11 cellular contexts compared by ENCODE assay signal in genomic region chr9:90802534-90802933, GRCh38. TPM values are rescaled to one million over a fixed set of nuclear protein-coding genes. Genes with fewer than 3 reads are reported as not detected.
DNase-seq lines count a peak whose midpoint lies in the region; ATAC-seq, FAIRE-seq and TF ChIP-seq lines count a peak whose summit lies in the region.
"Had no signal": no experiment of that assay in that cellular context is flagged by ENCODE, and none has a peak within 500 bp of the region (broad histone marks: within the 10 kb centered on the region; RNA-seq: fewer than 3 reads in every experiment).

No MANE protein-coding gene starts in this region.

- H3K4me2 ChIP-seq in MM.1S (ENCODE audit: low read depth, low read length), result peak overlapping the region; percentile 89

- intact Hi-C loops in Caco-2 (cut with micrococcal nuclease; ENCODE audit: unreplicated experiment), result no loop called here

- H3K36me3 Mint-ChIP-seq in Caco-2 (ENCODE audit: insufficient read depth, unreplicated experiment), result no peaks in the 10 kb centered on the region
- H3K36me3 Mint-ChIP-seq in natural killer cell treated with Interleukin-12 subunit alpha and Interleukin-12 subunit beta and Interleukin-15 and Interleukin-18, amount 100 ng/mL, for 72 hours, result no peaks in the 10 kb centered on the region

- H3K9ac ChIP-seq in MM.1S (ENCODE audit: low read length), result peak overlapping the region; percentile 81

- H3F3A ChIP-seq in MM.1S (ENCODE audit: insufficient read depth, low read length), result peaks cover 24% of the 10 kb centered on the region

- peaks cover 4% of the 10 kb centered on the region for H3K27me3 Mint-ChIP-seq in Caco-2 (ENCODE audit: insufficient read depth, unreplicated experiment)
- peaks cover 4 to 7% of the 10 kb centered on the region in 2 donors for H3K27me3 Mint-ChIP-seq in natural killer cell treated with Interleukin-12 subunit alpha and Interleukin-12 subunit beta and Interleukin-15 and Interleukin-18, amount 100 ng/mL, for 72 hours

- H3K4me3 Mint-ChIP-seq in Caco-2 (ENCODE audit: unreplicated experiment), result peak overlapping the region; percentile 88
- H3K4me3 Mint-ChIP-seq in natural killer cell treated with Interleukin-12 subunit alpha and Interleukin-12 subunit beta and Interleukin-15 and Interleukin-18, amount 100 ng/mL, for 72 hours, result peak overlapping the region; percentile 87

- H3K36me3 ChIP-seq in Caco-2 (ENCODE audit: control insufficient read depth, insufficient read depth, low read length), result no peaks in the 10 kb centered on the region
- H3K36me3 ChIP-seq in MM.1S (replicated peaks; ENCODE audit: insufficient read depth, low read length), result no peaks in the 10 kb centered on the region

- no peak for DNase-seq in Caco-2
- peak; percentile 12 for DNase-seq in MM.1S
- DNase-seq in natural killer cell treated with Interleukin-12 subunit alpha and Interleukin-12 subunit beta and Interleukin-15 and Interleukin-18, amount 100 ng/mL, for 72 hours (ENCODE audit: low spot score), result no peak
- no peak for DNase-seq in stimulated activated CD4-positive, alpha-beta T cell treated with anti-CD3 and anti-CD28 coated beads, Interleukin-4, amount 100 ng/mL, for 1 hour
- DNase-seq in kidney glomerular epithelial cell (lab: John Stamatoyannopoulos, UW), result no peak
- DNase-seq in NCI-H524 treated with DMSO at 0.1 percent for 48 hours (lab: John Stamatoyannopoulos, UW), result no peak
- DNase-seq: activated CD4-positive, alpha-beta T cell treated with anti-CD3 and anti-CD28 coated beads, Interleukin-2, amount 10 ng/mL, durations not matched to agents 24 days and 14 days; DND-41; NCI-H774 had no signal

- no peaks in the 10 kb centered on the region for H4K20me1 ChIP-seq in MM.1S (ENCODE audit: insufficient read depth, low read length)

- H3K4me1 Mint-ChIP-seq in Caco-2 (ENCODE audit: low read depth, unreplicated experiment), result no peaks in the 10 kb centered on the region
- peaks cover 35 to 40% of the 10 kb centered on the region in 2 donors for H3K4me1 Mint-ChIP-seq in natural killer cell treated with Interleukin-12 subunit alpha and Interleukin-12 subunit beta and Interleukin-15 and Interleukin-18, amount 100 ng/mL, for 72 hours (ENCODE audit: low read depth in 2 of 2)

- no peaks in the 10 kb centered on the region for H3K9me3 Mint-ChIP-seq in Caco-2 (ENCODE audit: unreplicated experiment)
- no peaks in the 10 kb centered on the region for H3K9me3 Mint-ChIP-seq in natural killer cell treated with Interleukin-12 subunit alpha and Interleukin-12 subunit beta and Interleukin-15 and Interleukin-18, amount 100 ng/mL, for 72 hours
- H3K9me3 Mint-ChIP-seq: activated CD4-positive, alpha-beta T cell treated with anti-CD3 and anti-CD28 coated beads, Interleukin-2, amount 10 ng/mL, durations not matched to agents 24 days and 14 days had no signal

- ATAC-seq in natural killer cell treated with Interleukin-12 subunit alpha and Interleukin-12 subunit beta and Interleukin-15 and Interleukin-18, amount 100 ng/mL, for 72 hours, result no peak
- ATAC-seq in GM21576 (IDR thresholded peaks at IDR 0.05; ENCODE audit: unreplicated experiment), result no peak

- CTCF ChIA-PET in Caco-2 (lab: Charles Lee), result no interaction called here

- H3K27ac ChIP-seq in MM.1S (ENCODE audit: low read length), result peak overlapping the region; percentile 67; the same call in 1 of the 2 replicates

- no TSS peak for BruUV-seq in Caco-2 (replicated peaks; lab: Mats Ljungman, UMichigan)

- POLR2A ChIA-PET in Caco-2 (lab: Charles Lee), result no interaction called here

- no peak for TF ChIP-seq CTCF in Caco-2 (IDR thresholded peaks at IDR 0.05; ENCODE audit: insufficient read depth in 1 of 2, low read depth in 1 of 2, low read length in 1 of 2, severe bottlenecking in 1 of 2, unreplicated experiment in 1 of 2)
- no peak for TF ChIP-seq CTCF in MM.1S (IDR thresholded peaks at IDR 0.05; ENCODE audit: low read length)

- no peaks in the 10 kb centered on the region for H3K27me3 ChIP-seq in Caco-2 (replicated peaks; ENCODE audit: control insufficient read depth, insufficient read depth, low read length)
- no peaks in the 10 kb centered on the region for H3K27me3 ChIP-seq in MM.1S (replicated peaks; ENCODE audit: insufficient read depth, low read length)

- FAIRE-seq in colon (lab: Jason Lieb, UNC), result peak; percentile 14

- no peaks in the 10 kb centered on the region for H3K4me1 ChIP-seq in Caco-2
- peaks cover 19% of the 10 kb centered on the region for H3K4me1 ChIP-seq in MM.1S (ENCODE audit: low read length)

- H3K27ac Mint-ChIP-seq in Caco-2 (ENCODE audit: unreplicated experiment), result no peak overlapping the region
- H3K27ac Mint-ChIP-seq in natural killer cell treated with Interleukin-12 subunit alpha and Interleukin-12 subunit beta and Interleukin-15 and Interleukin-18, amount 100 ng/mL, for 72 hours, result peak overlapping the region; percentile 76 to 93
- H3K27ac Mint-ChIP-seq: activated CD4-positive, alpha-beta T cell treated with anti-CD3 and anti-CD28 coated beads, Interleukin-2, amount 10 ng/mL, durations not matched to agents 24 days and 14 days had no signal

- no peaks in the 10 kb centered on the region for H3K9me3 ChIP-seq in Caco-2
- H3K9me3 ChIP-seq in MM.1S (replicated peaks; ENCODE audit: insufficient read depth, low read length), result no peaks in the 10 kb centered on the region

- H3K4me3 ChIP-seq in Caco-2 (ENCODE audit: low read depth, low read length) (peak overlapping the region; percentile 37; the same call in 1 of the 2 replicates), MM.1S (ENCODE audit: low read length) (peak overlapping the region; percentile 83)

- no peak overlapping the region for H2AFZ ChIP-seq in MM.1S (ENCODE audit: low read length)

- no peaks in the 10 kb centered on the region for H3K9me2 ChIP-seq in MM.1S (replicated peaks; ENCODE audit: insufficient read depth, low read length)

- peaks cover 62% of the 10 kb centered on the region for H3K79me2 ChIP-seq in MM.1S (ENCODE audit: low read length)

RNA-seq across cellular contexts. Expression of gene SYK, which starts 0.9 kb away (rescaled TPM):
- total RNA-seq in Caco-2 (2022), result 4.6 and 5.3 TPM in 2 replicates
- total RNA-seq in natural killer cell treated with Interleukin-12 subunit alpha and Interleukin-12 subunit beta and Interleukin-15 and Interleukin-18, amount 100 ng/mL, for 72 hours, result 10 to 100 TPM; 25.8 to 53.0 TPM
